ENCODE assay signal across 1 cellular context in genomic region chr9:113600871-113601545, GRCh38.
TF ChIP-seq lines count a peak whose summit lies in the region.

No MANE protein-coding gene starts in this region.

TF ChIP-seq in H1, 55 proteins besides CTCF, POLR2A, EP300 and RAD21 (continued from another document):
- TF ChIP-seq, protein P1, sequence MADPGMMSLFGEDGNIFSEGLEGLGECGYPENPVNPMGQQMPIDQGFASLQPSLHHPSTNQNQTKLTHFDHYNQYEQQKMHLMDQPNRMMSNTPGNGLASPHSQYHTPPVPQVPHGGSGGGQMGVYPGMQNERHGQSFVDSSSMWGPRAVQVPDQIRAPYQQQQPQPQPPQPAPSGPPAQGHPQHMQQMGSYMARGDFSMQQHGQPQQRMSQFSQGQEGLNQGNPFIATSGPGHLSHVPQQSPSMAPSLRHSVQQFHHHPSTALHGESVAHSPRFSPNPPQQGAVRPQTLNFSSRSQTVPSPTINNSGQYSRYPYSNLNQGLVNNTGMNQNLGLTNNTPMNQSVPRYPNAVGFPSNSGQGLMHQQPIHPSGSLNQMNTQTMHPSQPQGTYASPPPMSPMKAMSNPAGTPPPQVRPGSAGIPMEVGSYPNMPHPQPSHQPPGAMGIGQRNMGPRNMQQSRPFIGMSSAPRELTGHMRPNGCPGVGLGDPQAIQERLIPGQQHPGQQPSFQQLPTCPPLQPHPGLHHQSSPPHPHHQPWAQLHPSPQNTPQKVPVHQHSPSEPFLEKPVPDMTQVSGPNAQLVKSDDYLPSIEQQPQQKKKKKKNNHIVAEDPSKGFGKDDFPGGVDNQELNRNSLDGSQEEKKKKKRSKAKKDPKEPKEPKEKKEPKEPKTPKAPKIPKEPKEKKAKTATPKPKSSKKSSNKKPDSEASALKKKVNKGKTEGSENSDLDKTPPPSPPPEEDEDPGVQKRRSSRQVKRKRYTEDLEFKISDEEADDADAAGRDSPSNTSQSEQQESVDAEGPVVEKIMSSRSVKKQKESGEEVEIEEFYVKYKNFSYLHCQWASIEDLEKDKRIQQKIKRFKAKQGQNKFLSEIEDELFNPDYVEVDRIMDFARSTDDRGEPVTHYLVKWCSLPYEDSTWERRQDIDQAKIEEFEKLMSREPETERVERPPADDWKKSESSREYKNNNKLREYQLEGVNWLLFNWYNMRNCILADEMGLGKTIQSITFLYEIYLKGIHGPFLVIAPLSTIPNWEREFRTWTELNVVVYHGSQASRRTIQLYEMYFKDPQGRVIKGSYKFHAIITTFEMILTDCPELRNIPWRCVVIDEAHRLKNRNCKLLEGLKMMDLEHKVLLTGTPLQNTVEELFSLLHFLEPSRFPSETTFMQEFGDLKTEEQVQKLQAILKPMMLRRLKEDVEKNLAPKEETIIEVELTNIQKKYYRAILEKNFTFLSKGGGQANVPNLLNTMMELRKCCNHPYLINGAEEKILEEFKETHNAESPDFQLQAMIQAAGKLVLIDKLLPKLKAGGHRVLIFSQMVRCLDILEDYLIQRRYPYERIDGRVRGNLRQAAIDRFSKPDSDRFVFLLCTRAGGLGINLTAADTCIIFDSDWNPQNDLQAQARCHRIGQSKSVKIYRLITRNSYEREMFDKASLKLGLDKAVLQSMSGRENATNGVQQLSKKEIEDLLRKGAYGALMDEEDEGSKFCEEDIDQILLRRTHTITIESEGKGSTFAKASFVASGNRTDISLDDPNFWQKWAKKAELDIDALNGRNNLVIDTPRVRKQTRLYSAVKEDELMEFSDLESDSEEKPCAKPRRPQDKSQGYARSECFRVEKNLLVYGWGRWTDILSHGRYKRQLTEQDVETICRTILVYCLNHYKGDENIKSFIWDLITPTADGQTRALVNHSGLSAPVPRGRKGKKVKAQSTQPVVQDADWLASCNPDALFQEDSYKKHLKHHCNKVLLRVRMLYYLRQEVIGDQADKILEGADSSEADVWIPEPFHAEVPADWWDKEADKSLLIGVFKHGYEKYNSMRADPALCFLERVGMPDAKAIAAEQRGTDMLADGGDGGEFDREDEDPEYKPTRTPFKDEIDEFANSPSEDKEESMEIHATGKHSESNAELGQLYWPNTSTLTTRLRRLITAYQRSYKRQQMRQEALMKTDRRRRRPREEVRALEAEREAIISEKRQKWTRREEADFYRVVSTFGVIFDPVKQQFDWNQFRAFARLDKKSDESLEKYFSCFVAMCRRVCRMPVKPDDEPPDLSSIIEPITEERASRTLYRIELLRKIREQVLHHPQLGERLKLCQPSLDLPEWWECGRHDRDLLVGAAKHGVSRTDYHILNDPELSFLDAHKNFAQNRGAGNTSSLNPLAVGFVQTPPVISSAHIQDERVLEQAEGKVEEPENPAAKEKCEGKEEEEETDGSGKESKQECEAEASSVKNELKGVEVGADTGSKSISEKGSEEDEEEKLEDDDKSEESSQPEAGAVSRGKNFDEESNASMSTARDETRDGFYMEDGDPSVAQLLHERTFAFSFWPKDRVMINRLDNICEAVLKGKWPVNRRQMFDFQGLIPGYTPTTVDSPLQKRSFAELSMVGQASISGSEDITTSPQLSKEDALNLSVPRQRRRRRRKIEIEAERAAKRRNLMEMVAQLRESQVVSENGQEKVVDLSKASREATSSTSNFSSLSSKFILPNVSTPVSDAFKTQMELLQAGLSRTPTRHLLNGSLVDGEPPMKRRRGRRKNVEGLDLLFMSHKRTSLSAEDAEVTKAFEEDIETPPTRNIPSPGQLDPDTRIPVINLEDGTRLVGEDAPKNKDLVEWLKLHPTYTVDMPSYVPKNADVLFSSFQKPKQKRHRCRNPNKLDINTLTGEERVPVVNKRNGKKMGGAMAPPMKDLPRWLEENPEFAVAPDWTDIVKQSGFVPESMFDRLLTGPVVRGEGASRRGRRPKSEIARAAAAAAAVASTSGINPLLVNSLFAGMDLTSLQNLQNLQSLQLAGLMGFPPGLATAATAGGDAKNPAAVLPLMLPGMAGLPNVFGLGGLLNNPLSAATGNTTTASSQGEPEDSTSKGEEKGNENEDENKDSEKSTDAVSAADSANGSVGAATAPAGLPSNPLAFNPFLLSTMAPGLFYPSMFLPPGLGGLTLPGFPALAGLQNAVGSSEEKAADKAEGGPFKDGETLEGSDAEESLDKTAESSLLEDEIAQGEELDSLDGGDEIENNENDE (IDR thresholded peaks at IDR 0.05; ENCODE audit: insufficient replicate concordance, low read length), result no peak
